23 cellular contexts compared by ENCODE assay signal in the genomic region with DNA sequence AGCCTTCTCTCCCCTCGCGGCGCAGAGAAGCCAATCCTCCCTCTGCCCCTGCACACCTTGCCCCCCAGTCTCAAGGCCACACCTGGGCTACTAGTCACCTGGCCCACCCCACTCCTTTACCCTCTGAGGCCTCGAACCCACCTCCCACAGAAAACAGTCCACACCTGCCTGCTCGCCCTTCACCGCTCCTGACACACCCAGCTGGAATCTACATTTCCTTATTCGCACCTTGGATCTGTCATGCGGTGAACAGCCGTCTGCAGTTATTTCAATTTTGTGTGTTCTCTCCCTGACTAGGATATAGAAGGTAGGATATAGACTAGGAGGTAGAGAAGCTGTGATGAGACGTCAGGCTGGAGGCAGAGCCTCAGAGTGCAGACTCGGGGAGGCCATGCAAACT. TPM values are rescaled to one million over a fixed set of nuclear protein-coding genes. Genes with fewer than 3 reads are reported as not detected.
"Had no signal": no experiment of that assay in that cellular context is flagged by ENCODE, and none has a peak within 500 bp of the region (broad histone marks: within the 10 kb centered on the region; RNA-seq: fewer than 3 reads in every experiment).

No MANE protein-coding gene starts in this region.

- H3K4me3 ChIP-seq: esophagus squamous epithelium, ovary, skin epidermis, thoracic aorta, uterus had no signal

- H3K27ac ChIP-seq: brain microvascular endothelial cell, esophagus squamous epithelium, ovary, skin epidermis, thoracic aorta, uterus had no signal

- H3K27me3 ChIP-seq: brain microvascular endothelial cell, ovary, uterus had no signal

- ATAC-seq: left colon, sciatic nerve, WTC11 had no signal

- H3K4me1 ChIP-seq: esophagus squamous epithelium, uterus had no signal

- FAIRE-seq: astrocyte, frontal cortex, islet of Langerhans had no signal

- DNase-seq: activated CD4-positive, alpha-beta T cell treated with anti-CD3 and anti-CD28 coated beads for 1 hour; activated CD4-positive, alpha-beta T cell treated with anti-CD3 and anti-CD28 coated beads, Interleukin-2, amount 10 ng/mL, durations not matched to agents 7 days and 5 days; activated gamma-delta T cell treated with Interleukin-2 at 50 U/mL for 16 hours; activated naive CD4-positive, alpha-beta T cell treated with anti-CD3 and anti-CD28 coated beads, Interleukin-2, amount 50 U/mL, for 16 hours; amniotic stem cell; brain microvascular endothelial cell; caudate nucleus; endodermal cell; esophagus squamous epithelium; left colon; nephron progenitor cell; ovary; stimulated activated CD4-positive, alpha-beta T cell treated with anti-CD3 and anti-CD28 coated beads, Interleukin-1b, Interleukin-23, amount 100 ng/mL, for 48 hours; stimulated activated naive CD4-positive, alpha-beta T cell; T-helper 2 cell; uterus had no signal

- H3K36me3 ChIP-seq: brain microvascular endothelial cell, esophagus squamous epithelium, ovary, thoracic aorta, uterus had no signal

- H3K9me3 ChIP-seq: esophagus squamous epithelium, ovary, thoracic aorta, uterus had no signal

RNA-seq across cellular contexts. Expression of gene SMKR1, which starts 29.4 kb away (rescaled TPM):
- total RNA-seq: astrocyte, left colon, thoracic aorta had no signal
